ENCODE assay signal across 1 cellular context in genomic region chr7:152674860-152675760, GRCh38.
TF ChIP-seq lines count a peak whose summit lies in the region.

No MANE protein-coding gene starts in this region.

TF ChIP-seq in K562, 482 proteins besides CTCF, POLR2A, EP300 and RAD21 (continued from another document and continues in another):
- no peak for TF ChIP-seq FOXO4 (CRISPR knock-in tag; IDR thresholded peaks at IDR 0.05)
- TF ChIP-seq ZNF766 (CRISPR knock-in tag; conservative IDR thresholded peaks at IDR 0.05), result no peak
- TF ChIP-seq, protein P1, sequence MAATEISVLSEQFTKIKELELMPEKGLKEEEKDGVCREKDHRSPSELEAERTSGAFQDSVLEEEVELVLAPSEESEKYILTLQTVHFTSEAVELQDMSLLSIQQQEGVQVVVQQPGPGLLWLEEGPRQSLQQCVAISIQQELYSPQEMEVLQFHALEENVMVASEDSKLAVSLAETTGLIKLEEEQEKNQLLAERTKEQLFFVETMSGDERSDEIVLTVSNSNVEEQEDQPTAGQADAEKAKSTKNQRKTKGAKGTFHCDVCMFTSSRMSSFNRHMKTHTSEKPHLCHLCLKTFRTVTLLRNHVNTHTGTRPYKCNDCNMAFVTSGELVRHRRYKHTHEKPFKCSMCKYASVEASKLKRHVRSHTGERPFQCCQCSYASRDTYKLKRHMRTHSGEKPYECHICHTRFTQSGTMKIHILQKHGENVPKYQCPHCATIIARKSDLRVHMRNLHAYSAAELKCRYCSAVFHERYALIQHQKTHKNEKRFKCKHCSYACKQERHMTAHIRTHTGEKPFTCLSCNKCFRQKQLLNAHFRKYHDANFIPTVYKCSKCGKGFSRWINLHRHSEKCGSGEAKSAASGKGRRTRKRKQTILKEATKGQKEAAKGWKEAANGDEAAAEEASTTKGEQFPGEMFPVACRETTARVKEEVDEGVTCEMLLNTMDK (IDR thresholded peaks at IDR 0.05; ENCODE audit: borderline replicate concordance, insufficient read depth, low read depth, low read length, poor library complexity, severe bottlenecking), result no peak
- TF ChIP-seq, protein P2, sequence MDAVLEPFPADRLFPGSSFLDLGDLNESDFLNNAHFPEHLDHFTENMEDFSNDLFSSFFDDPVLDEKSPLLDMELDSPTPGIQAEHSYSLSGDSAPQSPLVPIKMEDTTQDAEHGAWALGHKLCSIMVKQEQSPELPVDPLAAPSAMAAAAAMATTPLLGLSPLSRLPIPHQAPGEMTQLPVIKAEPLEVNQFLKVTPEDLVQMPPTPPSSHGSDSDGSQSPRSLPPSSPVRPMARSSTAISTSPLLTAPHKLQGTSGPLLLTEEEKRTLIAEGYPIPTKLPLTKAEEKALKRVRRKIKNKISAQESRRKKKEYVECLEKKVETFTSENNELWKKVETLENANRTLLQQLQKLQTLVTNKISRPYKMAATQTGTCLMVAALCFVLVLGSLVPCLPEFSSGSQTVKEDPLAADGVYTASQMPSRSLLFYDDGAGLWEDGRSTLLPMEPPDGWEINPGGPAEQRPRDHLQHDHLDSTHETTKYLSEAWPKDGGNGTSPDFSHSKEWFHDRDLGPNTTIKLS (IDR thresholded peaks at IDR 0.05; ENCODE audit: borderline replicate concordance, low read depth), result no peak
- TF ChIP-seq NFRKB (IDR thresholded peaks at IDR 0.05; ENCODE audit: low read depth), result 0 out of 2 replicates have a peak, but pooled peaks have one; percentile 37
- no peak for TF ChIP-seq ZNF696 (CRISPR knock-in tag; conservative IDR thresholded peaks at IDR 0.05)
- TF ChIP-seq, protein P3, sequence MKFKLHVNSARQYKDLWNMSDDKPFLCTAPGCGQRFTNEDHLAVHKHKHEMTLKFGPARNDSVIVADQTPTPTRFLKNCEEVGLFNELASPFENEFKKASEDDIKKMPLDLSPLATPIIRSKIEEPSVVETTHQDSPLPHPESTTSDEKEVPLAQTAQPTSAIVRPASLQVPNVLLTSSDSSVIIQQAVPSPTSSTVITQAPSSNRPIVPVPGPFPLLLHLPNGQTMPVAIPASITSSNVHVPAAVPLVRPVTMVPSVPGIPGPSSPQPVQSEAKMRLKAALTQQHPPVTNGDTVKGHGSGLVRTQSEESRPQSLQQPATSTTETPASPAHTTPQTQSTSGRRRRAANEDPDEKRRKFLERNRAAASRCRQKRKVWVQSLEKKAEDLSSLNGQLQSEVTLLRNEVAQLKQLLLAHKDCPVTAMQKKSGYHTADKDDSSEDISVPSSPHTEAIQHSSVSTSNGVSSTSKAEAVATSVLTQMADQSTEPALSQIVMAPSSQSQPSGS (CRISPR knock-in tag; IDR thresholded peaks at IDR 0.05), result no peak
- no peak for TF ChIP-seq RCOR1 (IDR thresholded peaks at IDR 0.05; ENCODE audit: borderline replicate concordance in 1 of 2, low read depth in 2 of 2, low read length in 2 of 2)
- TF ChIP-seq HNRNPUL1 (IDR thresholded peaks at IDR 0.05; ENCODE audit: low read length), result no peak; the same call in 1 of the 2 replicates
- TF ChIP-seq ZSCAN29 (IDR thresholded peaks at IDR 0.05), result no peak
- TF ChIP-seq TAF1 (IDR thresholded peaks at IDR 0.05; ENCODE audit: control insufficient read depth, extremely low read depth, insufficient read depth, low read length, severe bottlenecking), result no peak
- TF ChIP-seq DACH1 (IDR thresholded peaks at IDR 0.05; ENCODE audit: partially characterized antibody), result no peak
- no peak for TF ChIP-seq ELF1 (tag; IDR thresholded peaks at IDR 0.05)
- TF ChIP-seq, protein P4, sequence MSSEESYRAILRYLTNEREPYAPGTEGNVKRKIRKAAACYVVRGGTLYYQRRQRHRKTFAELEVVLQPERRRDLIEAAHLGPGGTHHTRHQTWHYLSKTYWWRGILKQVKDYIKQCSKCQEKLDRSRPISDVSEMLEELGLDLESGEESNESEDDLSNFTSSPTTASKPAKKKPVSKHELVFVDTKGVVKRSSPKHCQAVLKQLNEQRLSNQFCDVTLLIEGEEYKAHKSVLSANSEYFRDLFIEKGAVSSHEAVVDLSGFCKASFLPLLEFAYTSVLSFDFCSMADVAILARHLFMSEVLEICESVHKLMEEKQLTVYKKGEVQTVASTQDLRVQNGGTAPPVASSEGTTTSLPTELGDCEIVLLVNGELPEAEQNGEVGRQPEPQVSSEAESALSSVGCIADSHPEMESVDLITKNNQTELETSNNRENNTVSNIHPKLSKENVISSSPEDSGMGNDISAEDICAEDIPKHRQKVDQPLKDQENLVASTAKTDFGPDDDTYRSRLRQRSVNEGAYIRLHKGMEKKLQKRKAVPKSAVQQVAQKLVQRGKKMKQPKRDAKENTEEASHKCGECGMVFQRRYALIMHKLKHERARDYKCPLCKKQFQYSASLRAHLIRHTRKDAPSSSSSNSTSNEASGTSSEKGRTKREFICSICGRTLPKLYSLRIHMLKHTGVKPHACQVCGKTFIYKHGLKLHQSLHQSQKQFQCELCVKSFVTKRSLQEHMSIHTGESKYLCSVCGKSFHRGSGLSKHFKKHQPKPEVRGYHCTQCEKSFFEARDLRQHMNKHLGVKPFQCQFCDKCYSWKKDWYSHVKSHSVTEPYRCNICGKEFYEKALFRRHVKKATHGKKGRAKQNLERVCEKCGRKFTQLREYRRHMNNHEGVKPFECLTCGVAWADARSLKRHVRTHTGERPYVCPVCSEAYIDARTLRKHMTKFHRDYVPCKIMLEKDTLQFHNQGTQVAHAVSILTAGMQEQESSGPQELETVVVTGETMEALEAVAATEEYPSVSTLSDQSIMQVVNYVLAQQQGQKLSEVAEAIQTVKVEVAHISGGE (CRISPR knock-in tag; IDR thresholded peaks at IDR 0.05), result 0 out of 6 replicates have a peak, but pooled peaks of 1 of the 3 experiments have one; percentile 36
- TF ChIP-seq ZNF830 (CRISPR knock-in tag; IDR thresholded peaks at IDR 0.05), result no peak
- TF ChIP-seq TEAD2 (tag; IDR thresholded peaks at IDR 0.05), result no peak
- no peak for TF ChIP-seq IRF9 (tag; IDR thresholded peaks at IDR 0.05)
- TF ChIP-seq SRF (CRISPR knock-in tag; IDR thresholded peaks at IDR 0.05), result no peak
- TF ChIP-seq, protein P5, sequence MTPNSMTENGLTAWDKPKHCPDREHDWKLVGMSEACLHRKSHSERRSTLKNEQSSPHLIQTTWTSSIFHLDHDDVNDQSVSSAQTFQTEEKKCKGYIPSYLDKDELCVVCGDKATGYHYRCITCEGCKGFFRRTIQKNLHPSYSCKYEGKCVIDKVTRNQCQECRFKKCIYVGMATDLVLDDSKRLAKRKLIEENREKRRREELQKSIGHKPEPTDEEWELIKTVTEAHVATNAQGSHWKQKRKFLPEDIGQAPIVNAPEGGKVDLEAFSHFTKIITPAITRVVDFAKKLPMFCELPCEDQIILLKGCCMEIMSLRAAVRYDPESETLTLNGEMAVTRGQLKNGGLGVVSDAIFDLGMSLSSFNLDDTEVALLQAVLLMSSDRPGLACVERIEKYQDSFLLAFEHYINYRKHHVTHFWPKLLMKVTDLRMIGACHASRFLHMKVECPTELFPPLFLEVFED (CRISPR knock-in tag; conservative IDR thresholded peaks at IDR 0.05), result 0 out of 2 replicates have a peak, but pooled peaks have one; percentile 36
- no peak for TF ChIP-seq NR2F6 (CRISPR knock-in tag; IDR thresholded peaks at IDR 0.05)
- no peak for TF ChIP-seq MCM7 (IDR thresholded peaks at IDR 0.05)
- TF ChIP-seq LARP7 (IDR thresholded peaks at IDR 0.05), result no peak
- TF ChIP-seq CREM (IDR thresholded peaks at IDR 0.05; ENCODE audit: low read depth), result peak; percentile 13; the same call in 1 of the 2 replicates
- TF ChIP-seq, protein P6, sequence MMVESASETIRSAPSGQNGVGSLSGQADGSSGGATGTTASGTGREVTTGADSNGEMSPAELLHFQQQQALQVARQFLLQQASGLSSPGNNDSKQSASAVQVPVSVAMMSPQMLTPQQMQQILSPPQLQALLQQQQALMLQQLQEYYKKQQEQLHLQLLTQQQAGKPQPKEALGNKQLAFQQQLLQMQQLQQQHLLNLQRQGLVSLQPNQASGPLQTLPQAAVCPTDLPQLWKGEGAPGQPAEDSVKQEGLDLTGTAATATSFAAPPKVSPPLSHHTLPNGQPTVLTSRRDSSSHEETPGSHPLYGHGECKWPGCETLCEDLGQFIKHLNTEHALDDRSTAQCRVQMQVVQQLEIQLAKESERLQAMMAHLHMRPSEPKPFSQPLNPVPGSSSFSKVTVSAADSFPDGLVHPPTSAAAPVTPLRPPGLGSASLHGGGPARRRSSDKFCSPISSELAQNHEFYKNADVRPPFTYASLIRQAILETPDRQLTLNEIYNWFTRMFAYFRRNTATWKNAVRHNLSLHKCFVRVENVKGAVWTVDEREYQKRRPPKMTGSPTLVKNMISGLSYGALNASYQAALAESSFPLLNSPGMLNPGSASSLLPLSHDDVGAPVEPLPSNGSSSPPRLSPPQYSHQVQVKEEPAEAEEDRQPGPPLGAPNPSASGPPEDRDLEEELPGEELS (CRISPR knock-in tag; IDR thresholded peaks at IDR 0.05; ENCODE audit: borderline replicate concordance), result no peak
- TF ChIP-seq FIP1L1 (IDR thresholded peaks at IDR 0.05; ENCODE audit: low read depth, low read length, poor library complexity, severe bottlenecking), result no peak
- TF ChIP-seq, protein P7, sequence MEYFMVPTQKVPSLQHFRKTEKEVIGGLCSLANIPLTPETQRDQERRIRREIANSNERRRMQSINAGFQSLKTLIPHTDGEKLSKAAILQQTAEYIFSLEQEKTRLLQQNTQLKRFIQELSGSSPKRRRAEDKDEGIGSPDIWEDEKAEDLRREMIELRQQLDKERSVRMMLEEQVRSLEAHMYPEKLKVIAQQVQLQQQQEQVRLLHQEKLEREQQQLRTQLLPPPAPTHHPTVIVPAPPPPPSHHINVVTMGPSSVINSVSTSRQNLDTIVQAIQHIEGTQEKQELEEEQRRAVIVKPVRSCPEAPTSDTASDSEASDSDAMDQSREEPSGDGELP (CRISPR knock-in tag; IDR thresholded peaks at IDR 0.05; ENCODE audit: borderline replicate concordance), result no peak; the same call in none of the 2 replicates
- no peak for TF ChIP-seq HNRNPLL (IDR thresholded peaks at IDR 0.05; ENCODE audit: low read depth, low read length, poor library complexity, severe bottlenecking)
- TF ChIP-seq POLR2G (IDR thresholded peaks at IDR 0.05; ENCODE audit: low read depth, low read length), result no peak
- TF ChIP-seq TAF7 (tag; IDR thresholded peaks at IDR 0.05), result no peak
- no peak for TF ChIP-seq THAP12 (CRISPR knock-in tag; IDR thresholded peaks at IDR 0.05)
- no peak for TF ChIP-seq SOX6 (IDR thresholded peaks at IDR 0.05)
- no peak for TF ChIP-seq SETDB1 (IDR thresholded peaks at IDR 0.05; ENCODE audit: low read length)
- no peak for TF ChIP-seq PHB (CRISPR knock-in tag; IDR thresholded peaks at IDR 0.05)
- no peak for TF ChIP-seq PKNOX1 (IDR thresholded peaks at IDR 0.05)
- TF ChIP-seq ZBTB1 (CRISPR knock-in tag; IDR thresholded peaks at IDR 0.05; ENCODE audit: borderline replicate concordance, low read depth), result no peak
- no peak for TF ChIP-seq RBM34 (IDR thresholded peaks at IDR 0.05; ENCODE audit: borderline replicate concordance, insufficient read depth, low read length)
- no peak for TF ChIP-seq NFYB (IDR thresholded peaks at IDR 0.05; ENCODE audit: extremely low read depth, insufficient read length)
- no peak for TF ChIP-seq PCBP2 (IDR thresholded peaks at IDR 0.05; ENCODE audit: low read depth, low read length, poor library complexity, severe bottlenecking)
- TF ChIP-seq MTA2 (IDR thresholded peaks at IDR 0.05; ENCODE audit: low read depth), result no peak
- no peak for TF ChIP-seq TFAM (CRISPR knock-in tag; conservative IDR thresholded peaks at IDR 0.05)
